ENCODE assay signal across 1 cellular context in the genomic region with DNA sequence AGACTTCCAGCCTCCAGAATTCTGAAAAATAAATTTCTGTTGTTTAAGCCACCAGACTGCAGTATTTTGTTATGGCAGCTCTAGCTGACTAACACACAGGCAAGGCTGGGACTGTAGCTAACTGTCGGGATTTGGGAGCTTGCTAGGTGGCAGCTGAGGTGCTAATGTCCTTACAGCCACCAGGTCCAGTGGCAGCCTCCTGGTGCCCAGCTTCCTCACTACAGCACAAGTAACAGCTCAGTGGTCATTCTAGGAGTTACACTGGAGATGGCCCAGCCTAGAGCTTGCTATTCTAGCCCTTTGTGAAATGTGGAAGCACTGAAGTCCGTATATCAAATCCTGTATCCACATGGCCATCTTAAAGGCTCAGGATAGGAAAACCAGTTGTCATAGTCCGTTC.
TF ChIP-seq lines count a peak whose summit lies in the region.

No MANE protein-coding gene starts in this region.

TF ChIP-seq in H1, 55 proteins besides CTCF, POLR2A, EP300 and RAD21:
- TF ChIP-seq CBX8 (IDR thresholded peaks at IDR 0.05; ENCODE audit: borderline replicate concordance, low read depth, low read length) (no peak), SP1 (IDR thresholded peaks at IDR 0.05; ENCODE audit: low read depth, low read length) (no peak), NRF1 (IDR thresholded peaks at IDR 0.05; ENCODE audit: low read depth, low read length) (no peak), JUN (IDR thresholded peaks at IDR 0.05; ENCODE audit: low read depth, low read length) (no peak), BRCA1 (IDR thresholded peaks at IDR 0.05; ENCODE audit: low read depth, low read length) (no peak), ASH2L (IDR thresholded peaks at IDR 0.05; ENCODE audit: low read length) (no peak), GTF2F1 (IDR thresholded peaks at IDR 0.05; ENCODE audit: borderline replicate concordance, low read depth, low read length) (no peak)
- TF ChIP-seq, protein P1, sequence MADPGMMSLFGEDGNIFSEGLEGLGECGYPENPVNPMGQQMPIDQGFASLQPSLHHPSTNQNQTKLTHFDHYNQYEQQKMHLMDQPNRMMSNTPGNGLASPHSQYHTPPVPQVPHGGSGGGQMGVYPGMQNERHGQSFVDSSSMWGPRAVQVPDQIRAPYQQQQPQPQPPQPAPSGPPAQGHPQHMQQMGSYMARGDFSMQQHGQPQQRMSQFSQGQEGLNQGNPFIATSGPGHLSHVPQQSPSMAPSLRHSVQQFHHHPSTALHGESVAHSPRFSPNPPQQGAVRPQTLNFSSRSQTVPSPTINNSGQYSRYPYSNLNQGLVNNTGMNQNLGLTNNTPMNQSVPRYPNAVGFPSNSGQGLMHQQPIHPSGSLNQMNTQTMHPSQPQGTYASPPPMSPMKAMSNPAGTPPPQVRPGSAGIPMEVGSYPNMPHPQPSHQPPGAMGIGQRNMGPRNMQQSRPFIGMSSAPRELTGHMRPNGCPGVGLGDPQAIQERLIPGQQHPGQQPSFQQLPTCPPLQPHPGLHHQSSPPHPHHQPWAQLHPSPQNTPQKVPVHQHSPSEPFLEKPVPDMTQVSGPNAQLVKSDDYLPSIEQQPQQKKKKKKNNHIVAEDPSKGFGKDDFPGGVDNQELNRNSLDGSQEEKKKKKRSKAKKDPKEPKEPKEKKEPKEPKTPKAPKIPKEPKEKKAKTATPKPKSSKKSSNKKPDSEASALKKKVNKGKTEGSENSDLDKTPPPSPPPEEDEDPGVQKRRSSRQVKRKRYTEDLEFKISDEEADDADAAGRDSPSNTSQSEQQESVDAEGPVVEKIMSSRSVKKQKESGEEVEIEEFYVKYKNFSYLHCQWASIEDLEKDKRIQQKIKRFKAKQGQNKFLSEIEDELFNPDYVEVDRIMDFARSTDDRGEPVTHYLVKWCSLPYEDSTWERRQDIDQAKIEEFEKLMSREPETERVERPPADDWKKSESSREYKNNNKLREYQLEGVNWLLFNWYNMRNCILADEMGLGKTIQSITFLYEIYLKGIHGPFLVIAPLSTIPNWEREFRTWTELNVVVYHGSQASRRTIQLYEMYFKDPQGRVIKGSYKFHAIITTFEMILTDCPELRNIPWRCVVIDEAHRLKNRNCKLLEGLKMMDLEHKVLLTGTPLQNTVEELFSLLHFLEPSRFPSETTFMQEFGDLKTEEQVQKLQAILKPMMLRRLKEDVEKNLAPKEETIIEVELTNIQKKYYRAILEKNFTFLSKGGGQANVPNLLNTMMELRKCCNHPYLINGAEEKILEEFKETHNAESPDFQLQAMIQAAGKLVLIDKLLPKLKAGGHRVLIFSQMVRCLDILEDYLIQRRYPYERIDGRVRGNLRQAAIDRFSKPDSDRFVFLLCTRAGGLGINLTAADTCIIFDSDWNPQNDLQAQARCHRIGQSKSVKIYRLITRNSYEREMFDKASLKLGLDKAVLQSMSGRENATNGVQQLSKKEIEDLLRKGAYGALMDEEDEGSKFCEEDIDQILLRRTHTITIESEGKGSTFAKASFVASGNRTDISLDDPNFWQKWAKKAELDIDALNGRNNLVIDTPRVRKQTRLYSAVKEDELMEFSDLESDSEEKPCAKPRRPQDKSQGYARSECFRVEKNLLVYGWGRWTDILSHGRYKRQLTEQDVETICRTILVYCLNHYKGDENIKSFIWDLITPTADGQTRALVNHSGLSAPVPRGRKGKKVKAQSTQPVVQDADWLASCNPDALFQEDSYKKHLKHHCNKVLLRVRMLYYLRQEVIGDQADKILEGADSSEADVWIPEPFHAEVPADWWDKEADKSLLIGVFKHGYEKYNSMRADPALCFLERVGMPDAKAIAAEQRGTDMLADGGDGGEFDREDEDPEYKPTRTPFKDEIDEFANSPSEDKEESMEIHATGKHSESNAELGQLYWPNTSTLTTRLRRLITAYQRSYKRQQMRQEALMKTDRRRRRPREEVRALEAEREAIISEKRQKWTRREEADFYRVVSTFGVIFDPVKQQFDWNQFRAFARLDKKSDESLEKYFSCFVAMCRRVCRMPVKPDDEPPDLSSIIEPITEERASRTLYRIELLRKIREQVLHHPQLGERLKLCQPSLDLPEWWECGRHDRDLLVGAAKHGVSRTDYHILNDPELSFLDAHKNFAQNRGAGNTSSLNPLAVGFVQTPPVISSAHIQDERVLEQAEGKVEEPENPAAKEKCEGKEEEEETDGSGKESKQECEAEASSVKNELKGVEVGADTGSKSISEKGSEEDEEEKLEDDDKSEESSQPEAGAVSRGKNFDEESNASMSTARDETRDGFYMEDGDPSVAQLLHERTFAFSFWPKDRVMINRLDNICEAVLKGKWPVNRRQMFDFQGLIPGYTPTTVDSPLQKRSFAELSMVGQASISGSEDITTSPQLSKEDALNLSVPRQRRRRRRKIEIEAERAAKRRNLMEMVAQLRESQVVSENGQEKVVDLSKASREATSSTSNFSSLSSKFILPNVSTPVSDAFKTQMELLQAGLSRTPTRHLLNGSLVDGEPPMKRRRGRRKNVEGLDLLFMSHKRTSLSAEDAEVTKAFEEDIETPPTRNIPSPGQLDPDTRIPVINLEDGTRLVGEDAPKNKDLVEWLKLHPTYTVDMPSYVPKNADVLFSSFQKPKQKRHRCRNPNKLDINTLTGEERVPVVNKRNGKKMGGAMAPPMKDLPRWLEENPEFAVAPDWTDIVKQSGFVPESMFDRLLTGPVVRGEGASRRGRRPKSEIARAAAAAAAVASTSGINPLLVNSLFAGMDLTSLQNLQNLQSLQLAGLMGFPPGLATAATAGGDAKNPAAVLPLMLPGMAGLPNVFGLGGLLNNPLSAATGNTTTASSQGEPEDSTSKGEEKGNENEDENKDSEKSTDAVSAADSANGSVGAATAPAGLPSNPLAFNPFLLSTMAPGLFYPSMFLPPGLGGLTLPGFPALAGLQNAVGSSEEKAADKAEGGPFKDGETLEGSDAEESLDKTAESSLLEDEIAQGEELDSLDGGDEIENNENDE (IDR thresholded peaks at IDR 0.05; ENCODE audit: insufficient replicate concordance, low read length) = no peak
- TF ChIP-seq, protein P2, sequence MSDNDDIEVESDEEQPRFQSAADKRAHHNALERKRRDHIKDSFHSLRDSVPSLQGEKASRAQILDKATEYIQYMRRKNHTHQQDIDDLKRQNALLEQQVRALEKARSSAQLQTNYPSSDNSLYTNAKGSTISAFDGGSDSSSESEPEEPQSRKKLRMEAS (IDR thresholded peaks at IDR 0.05) = no peak
- TF ChIP-seq, protein P3, sequence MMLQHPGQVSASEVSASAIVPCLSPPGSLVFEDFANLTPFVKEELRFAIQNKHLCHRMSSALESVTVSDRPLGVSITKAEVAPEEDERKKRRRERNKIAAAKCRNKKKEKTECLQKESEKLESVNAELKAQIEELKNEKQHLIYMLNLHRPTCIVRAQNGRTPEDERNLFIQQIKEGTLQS (IDR thresholded peaks at IDR 0.05; ENCODE audit: insufficient read depth, low read depth, low read length) = no peak
